In genomic region chr18:79525556-79526467, GRCh38 we compare ENCODE assay signal across 9 cellular contexts.
DNase-seq lines count a peak whose midpoint lies in the region; ATAC-seq and TF ChIP-seq lines count a peak whose summit lies in the region.
"Had no signal": no experiment of that assay in that cellular context is flagged by ENCODE, and none has a peak within 500 bp of the region (broad histone marks: within the 10 kb centered on the region; RNA-seq: fewer than 3 reads in every experiment).

No MANE protein-coding gene starts in this region.

- H3K4me1 Mint-ChIP-seq in CD4-positive, CD25-positive, alpha-beta regulatory T cell, result peaks cover 15 to 44% (median 16%) of the 10 kb centered on the region in 4 donors

- DNase-seq in CD4-positive, CD25-positive, alpha-beta regulatory T cell, result no peak
- DNase-seq in NCI-H345 treated with DMSO at 0.1 percent for 48 hours (lab: John Stamatoyannopoulos, UW; ENCODE audit: unreplicated experiment), result peak; percentile 23
- DNase-seq in erythroblast (lab: John Stamatoyannopoulos, UW), result peak; percentile 75 to 78
- DNase-seq in osteoblast (ENCODE audit: insufficient read length, low spot score, missing footprints), result peak; percentile 79
- DNase-seq in HuH-7.5 (ENCODE audit: low spot score), result no peak
- DNase-seq in stimulated activated CD4-positive, alpha-beta T cell treated with anti-CD3 and anti-CD28 coated beads, Interleukin-12 subunit alpha, Interleukin-12 subunit beta, amount 100 ng/mL, for 4 hours, result no peak
- DNase-seq in NCI-H2029 (lab: John Stamatoyannopoulos, UW), result no peak
- DNase-seq: stimulated activated CD4-positive, alpha-beta T cell treated with anti-CD3 and anti-CD28 coated beads, Interleukin-4, amount 100 ng/mL, for 24 hours had no signal

- H3K4me3 Mint-ChIP-seq in CD4-positive, CD25-positive, alpha-beta regulatory T cell, result peak overlapping the region in 2 of 4 donors; percentile 28 to 65

- no peaks in the 10 kb centered on the region for H3K9me3 Mint-ChIP-seq in CD4-positive, CD25-positive, alpha-beta regulatory T cell

- no peaks in the 10 kb centered on the region for H3K9me3 ChIP-seq in CD4-positive, CD25-positive, alpha-beta regulatory T cell (ENCODE audit: control insufficient read depth in 2 of 2, low read length in 2 of 2)
- no peaks in the 10 kb centered on the region for H3K9me3 ChIP-seq in osteoblast (ENCODE audit: low read depth, low read length)

- TF ChIP-seq POLR2A in erythroblast (IDR thresholded peaks at IDR 0.05; ENCODE audit: low read length), result peak; percentile 22

- no peaks in the 10 kb centered on the region for H4K20me1 ChIP-seq in osteoblast (ENCODE audit: insufficient read depth, low read length)

- peak overlapping the region in 2 of 3 donors; percentile 43 to 85 for H3K27ac Mint-ChIP-seq in CD4-positive, CD25-positive, alpha-beta regulatory T cell

- peaks cover 9% of the 10 kb centered on the region for H3K36me3 Mint-ChIP-seq in CD4-positive, CD25-positive, alpha-beta regulatory T cell

- no peaks in the 10 kb centered on the region for H3K27me3 ChIP-seq in CD4-positive, CD25-positive, alpha-beta regulatory T cell (ENCODE audit: control insufficient read depth, insufficient read depth, low read length)
- no peaks in the 10 kb centered on the region for H3K27me3 ChIP-seq in osteoblast (ENCODE audit: insufficient read depth, low read length)

- H3K4me1 ChIP-seq in CD4-positive, CD25-positive, alpha-beta regulatory T cell (ENCODE audit: control insufficient read depth, insufficient read depth, low read length, poor library complexity, severe bottlenecking), result peaks cover 38% of the 10 kb centered on the region
- no peaks in the 10 kb centered on the region for H3K4me1 ChIP-seq in osteoblast (ENCODE audit: insufficient read depth, low read length)

- no peak overlapping the region for H3K4me3 ChIP-seq in CD4-positive, CD25-positive, alpha-beta regulatory T cell (ENCODE audit: low read depth, low read length)
- no peak overlapping the region for H3K4me3 ChIP-seq in osteoblast (ENCODE audit: insufficient read depth, low read length)

- H3K27me3 Mint-ChIP-seq in CD4-positive, CD25-positive, alpha-beta regulatory T cell, result peaks cover 8% of the 10 kb centered on the region

- no peak overlapping the region for H3K4me2 ChIP-seq in osteoblast (ENCODE audit: insufficient read depth, low read length)

- no peak for TF ChIP-seq CTCF in osteoblast (IDR thresholded peaks at IDR 0.05; ENCODE audit: extremely low read depth, low read depth, low read length)

- ATAC-seq in CD4-positive, CD25-positive, alpha-beta regulatory T cell (ENCODE audit: low read depth in 2 of 2), result no peak
- no peak for ATAC-seq in HG03354 (IDR thresholded peaks at IDR 0.05; ENCODE audit: poor library complexity, severe bottlenecking, unreplicated experiment)

- H2AFZ ChIP-seq in osteoblast (ENCODE audit: low read length), result no peak overlapping the region

- no peaks in the 10 kb centered on the region for H3K79me2 ChIP-seq in osteoblast (ENCODE audit: insufficient read depth, low read length)

- H3K36me3 ChIP-seq in CD4-positive, CD25-positive, alpha-beta regulatory T cell (ENCODE audit: control insufficient read depth, insufficient read depth, low read length), result peaks cover 17% of the 10 kb centered on the region
- no peaks in the 10 kb centered on the region for H3K36me3 ChIP-seq in osteoblast (ENCODE audit: insufficient read depth, low read length)

- H3K27ac ChIP-seq in CD4-positive, CD25-positive, alpha-beta regulatory T cell (ENCODE audit: insufficient read depth, low read length, poor library complexity, severe bottlenecking), result no peak overlapping the region
- H3K27ac ChIP-seq in osteoblast (ENCODE audit: low read depth, low read length), result no peak overlapping the region

Comparison
In these comparisons a context has a peak if more than half of its experiments do, and no peak if none do; other contexts are left out.
1. DNase-seq: peak in NCI-H345 treated with DMSO at 0.1 percent for 48 hours (single experiment), erythroblast (2 of 2) and osteoblast (single experiment); none in CD4-positive, CD25-positive, alpha-beta regulatory T cell (0 of 3), HuH-7.5 (single experiment), stimulated activated CD4-positive, alpha-beta T cell treated with anti-CD3 and anti-CD28 coated beads, Interleukin-12 subunit alpha, Interleukin-12 subunit beta, amount 100 ng/mL, for 4 hours (single experiment) and NCI-H2029 (single experiment).